In genomic region chr21:45289134-45289533, GRCh38 we compare ENCODE assay signal across 15 cellular contexts. TPM values are rescaled to one million over a fixed set of nuclear protein-coding genes. Genes with fewer than 3 reads are reported as not detected.
DNase-seq lines count a peak whose midpoint lies in the region; ATAC-seq, FAIRE-seq and TF ChIP-seq lines count a peak whose summit lies in the region.
"Had no signal": no experiment of that assay in that cellular context is flagged by ENCODE, and none has a peak within 500 bp of the region (broad histone marks: within the 10 kb centered on the region; RNA-seq: fewer than 3 reads in every experiment).

No MANE protein-coding gene starts in this region.

- CTCF ChIA-PET in T-cell (lab: Charles Lee): no interaction called here
- CTCF ChIA-PET in H1 (lab: Charles Lee; ENCODE audit: partially characterized antibody): interaction anchor here (0.6 to 4.3 kb wide), 15 partner anchors 9 to 339 kb away, joined by 3 to 49 read pairs (median 3); no protein-coding TSS in a partner anchor

- no peak for TF ChIP-seq EP300 in H1 (IDR thresholded peaks at IDR 0.05; ENCODE audit: borderline replicate concordance in 1 of 2, low read depth in 2 of 2, low read length in 2 of 2)

- no peak overlapping the region for H4K91ac ChIP-seq in H1 (replicated peaks; ENCODE audit: insufficient read length, low read length)

- ATAC-seq in T-cell (replicated peaks in 1 of 4) (no peak), HG03457 (IDR thresholded peaks at IDR 0.05; ENCODE audit: unreplicated experiment) (no peak)
- no peak for ATAC-seq in activated CD4-positive, CD25-positive, alpha-beta regulatory T cell treated with anti-CD3 and anti-CD28 coated beads, Interleukin-2, amount 50 U/mL, for 24 hours
- ATAC-seq: body of pancreas; stimulated activated naive B cell treated with anti-CD40 and anti-IgM and Interleukin-4, amounts not matched to agents 10 μg/mL and 1 μg/mL and 100 μg/mL, for 72 hours had no signal

- no peak overlapping the region for H3K27ac ChIP-seq in H1 (ENCODE audit: low read depth, low read length)
- H3K27ac ChIP-seq: SJSA1 had no signal

- H4K20me1 ChIP-seq in H1 (replicated peaks in 1 of 2; ENCODE audit: control insufficient read depth in 1 of 2, insufficient read depth in 2 of 2, low read length in 2 of 2): peaks cover 13 to 19% of the 10 kb centered on the region in 2 experiments

- POLR2A ChIA-PET in T-cell (lab: Charles Lee) (no interaction called here), H1 (lab: Charles Lee; ENCODE audit: partially characterized antibody) (interaction anchor here (0.7 to 1.5 kb wide), 2 partner anchors 122 to 124 kb away, joined by 3 to 5 read pairs; no protein-coding TSS in a partner anchor)

- WGBS in H1 (ENCODE audit: extremely low coverage in 1 of 2, insufficient coverage in 1 of 2, insufficient read length in 1 of 2, insufficient replicate concordance in 2 of 2, low coverage in 1 of 2, low lambda C conversion rate in 2 of 2, missing lambda C conversion rate in 1 of 2), 2 experiments: 76% methylated on average over 3 of the region's 3 CpGs; no CpG with 5 or more reads in 1 of the 2 experiments

- H2BK12ac ChIP-seq in H1 (ENCODE audit: low read depth, low read length): no peak overlapping the region

- no peaks in the 10 kb centered on the region for H3K27me3 ChIP-seq in H1 (replicated peaks in 1 of 4; ENCODE audit: control insufficient read depth in 3 of 4, extremely low read depth in 1 of 4, insufficient read depth in 3 of 4, low read length in 3 of 4)
- H3K27me3 ChIP-seq: body of pancreas, esophagus squamous epithelium, SJSA1 had no signal

- peaks cover 8% of the 10 kb centered on the region; the same call in 1 of the 2 replicates for H3K23me2 ChIP-seq in H1 (ENCODE audit: low read depth, low read length)

- H3K4me3 Mint-ChIP-seq in T-cell (peak overlapping the region; percentile 52 to 65 (median 55)), nephron progenitor cell (peak overlapping the region; percentile 66)

- H3K79me1 ChIP-seq in H1 (ENCODE audit: low read depth, low read length): peaks cover 5% of the 10 kb centered on the region

- TF ChIP-seq RAD21 in H1 (IDR thresholded peaks at IDR 0.05 in 1 of 2, conservative IDR thresholded peaks at IDR 0.05 in 1 of 2; ENCODE audit: low read depth in 2 of 2, low read length in 2 of 2): no peak

- peak overlapping the region; percentile 78; the same call in 1 of the 2 replicates for H3K9ac ChIP-seq in ES-I3 (ENCODE audit: low read depth, low read length)
- H3K9ac ChIP-seq in H1 (replicated peaks in 1 of 4; ENCODE audit: extremely low read depth in 1 of 4, low read depth in 3 of 4, low read length in 3 of 4): no peak overlapping the region; a peak in 1 of 7 replicates

- H3K36me3 Mint-ChIP-seq in T-cell (peaks cover 16% of the 10 kb centered on the region), nephron progenitor cell (ENCODE audit: low read depth) (peaks cover 27% of the 10 kb centered on the region)

- peaks cover 0 to 23% of the 10 kb centered on the region in 2 experiments; a peak in 2 of 4 replicates for H3K79me2 ChIP-seq in H1 (ENCODE audit: control insufficient read depth in 1 of 2, insufficient read depth in 2 of 2, low read length in 2 of 2)

- H2AK5ac ChIP-seq in H1 (ENCODE audit: low read depth, low read length): no peak overlapping the region

- H2BK5ac ChIP-seq in H1 (ENCODE audit: low read depth, low read length): no peak overlapping the region

- H3K36me3 ChIP-seq in ES-I3 (ENCODE audit: insufficient read depth, low read length) (peaks cover 10% of the 10 kb centered on the region), H1 (ENCODE audit: control insufficient read depth in 2 of 4, insufficient read depth in 4 of 4, low read length in 3 of 4) (peaks cover 5 to 19% (median 18%) of the 10 kb centered on the region in 4 experiments)

- no peak overlapping the region for H3K14ac ChIP-seq in H1 (ENCODE audit: insufficient read length)

- no peak overlapping the region for H4K5ac ChIP-seq in H1 (ENCODE audit: insufficient read length, low read depth, low read length)

- DNase-seq in T-cell (no peak), H1 (ENCODE audit: low read depth in 1 of 2, low spot score in 2 of 2) (no peak), nephron progenitor cell (no peak), SW480 (ENCODE audit: low spot score) (no peak)
- DNase-seq in stimulated activated CD4-positive, alpha-beta T cell treated with anti-CD3 and anti-CD28 coated beads, Interleukin-12 subunit alpha, Interleukin-12 subunit beta, amount 100 ng/mL, for 4 hours: no peak
- DNase-seq: DMS79; esophagus squamous epithelium; NCI-H510A treated with DMSO at 0.1 percent for 48 hours; stimulated activated naive B cell treated with anti-CD40 and anti-IgM and Interleukin-4, amounts not matched to agents 10 μg/mL and 1 μg/mL and 100 μg/mL, for 72 hours had no signal

- peak overlapping the region; percentile 19 to 46 for H3K27ac Mint-ChIP-seq in T-cell
- H3K27ac Mint-ChIP-seq in nephron progenitor cell: no peak overlapping the region

- no peak overlapping the region for H3K56ac ChIP-seq in H1 (replicated peaks; ENCODE audit: insufficient read length, low read depth, low read length)

- H3K4ac ChIP-seq in H1 (replicated peaks; ENCODE audit: insufficient read length, low read depth, low read length): no peak overlapping the region

- no peak overlapping the region for H3K23ac ChIP-seq in H1 (ENCODE audit: insufficient read length)

- H3K4me1 Mint-ChIP-seq in T-cell (peaks cover 33 to 38% (median 36%) of the 10 kb centered on the region in 3 donors), nephron progenitor cell (peaks cover 48% of the 10 kb centered on the region)

- H3K9me3 Mint-ChIP-seq in T-cell (no peaks in the 10 kb centered on the region), nephron progenitor cell (no peaks in the 10 kb centered on the region)
- H3K9me3 Mint-ChIP-seq: stimulated activated naive B cell treated with anti-CD40 and anti-IgM and Interleukin-4, amounts not matched to agents 10 μg/mL and 1 μg/mL and 100 μg/mL, for 72 hours had no signal

- H3K27me3 Mint-ChIP-seq in T-cell (no peaks in the 10 kb centered on the region), nephron progenitor cell (ENCODE audit: low read depth, poor library complexity) (no peaks in the 10 kb centered on the region)
- H3K27me3 Mint-ChIP-seq: stimulated activated naive B cell treated with anti-CD40 and anti-IgM and Interleukin-4, amounts not matched to agents 10 μg/mL and 1 μg/mL and 100 μg/mL, for 72 hours had no signal

- FAIRE-seq in H1 (lab: Jason Lieb, UNC): no peak
- FAIRE-seq: islet of Langerhans had no signal

- TF ChIP-seq CTCF in H1 (IDR thresholded peaks at IDR 0.05; ENCODE audit: control extremely low read depth in 1 of 3, insufficient read depth in 1 of 3, low read depth in 1 of 3, low read length in 3 of 3) (no peak), nephron progenitor cell (IDR thresholded peaks at IDR 0.05) (no peak)

- no peak overlapping the region for H3K18ac ChIP-seq in H1 (ENCODE audit: extremely low read depth, low read length)

- no peak overlapping the region for H4K8ac ChIP-seq in H1 (ENCODE audit: extremely low read depth, insufficient read depth, low read length)

- H3K4me1 ChIP-seq in ES-I3 (ENCODE audit: insufficient read depth, low read length): peaks cover 19% of the 10 kb centered on the region
- H3K4me1 ChIP-seq in H1 (replicated peaks in 1 of 4; ENCODE audit: control insufficient read depth in 3 of 4, insufficient read depth in 4 of 4, low read length in 3 of 4): peaks cover 0 to 18% (median 6%) of the 10 kb centered on the region in 4 experiments; a peak in 4 of 7 replicates

- no peak overlapping the region for H2AFZ ChIP-seq in H1 (ENCODE audit: low read length)

- TF ChIP-seq POLR2A in H1 (IDR thresholded peaks at IDR 0.05; ENCODE audit: control extremely low read depth in 1 of 2, low read depth in 2 of 2, low read length in 2 of 2): no peak

- no peak overlapping the region for H2BK120ac ChIP-seq in H1 (replicated peaks; ENCODE audit: low read depth, low read length)

- peak overlapping the region; percentile 51 to 67; a peak in 2 of 4 replicates for H3K4me2 ChIP-seq in H1 (ENCODE audit: insufficient read depth in 1 of 2, low read depth in 2 of 2, low read length in 2 of 2)

- H2BK15ac ChIP-seq in H1 (ENCODE audit: low read length): no peak overlapping the region

- no peak overlapping the region; a peak in 2 of 8 replicates for H3K4me3 ChIP-seq in H1 (ENCODE audit: extremely low read depth in 1 of 4, insufficient read depth in 2 of 4, low read depth in 3 of 4, low read length in 4 of 4)

- H3K9me3 ChIP-seq in ES-I3 (ENCODE audit: control insufficient read depth, insufficient read depth, low read length) (no peaks in the 10 kb centered on the region), H1 (ENCODE audit: insufficient read depth in 2 of 2, low read depth in 1 of 2, low read length in 1 of 2) (no peaks in the 10 kb centered on the region)
- H3K9me3 ChIP-seq: body of pancreas, esophagus squamous epithelium, SJSA1 had no signal

- no peak overlapping the region for H2BK20ac ChIP-seq in H1 (ENCODE audit: low read length)

TF ChIP-seq in H1, 55 proteins besides CTCF, POLR2A, EP300 and RAD21:
- TF ChIP-seq TEAD4 (IDR thresholded peaks at IDR 0.05; ENCODE audit: low read depth, low read length) (no peak), POLR2AphosphoS5 (IDR thresholded peaks at IDR 0.05; ENCODE audit: low read depth, low read length) (no peak), CTBP2 (IDR thresholded peaks at IDR 0.05; ENCODE audit: borderline replicate concordance, insufficient read depth, insufficient read length, low read length) (no peak), SUZ12 (IDR thresholded peaks at IDR 0.05; ENCODE audit: low read length) (no peak), MAFK (IDR thresholded peaks at IDR 0.05; ENCODE audit: low read depth, low read length) (no peak)

RNA-seq across cellular contexts. Expression of gene POFUT2, which starts 1.4 kb away (rescaled TPM):
- total RNA-seq in T-cell: 10 to 100 TPM; 43.0 to 51.3 (median 44.6) TPM
- 32.1 and 34.6 TPM in 2 replicates for total RNA-seq in H1 (2021; fragmentation: NEBNext Ultra II Directional; extraction: Animal tissue kit (Norgen Biotek cat#: 25700))
- 13.7 and 21.0 TPM in 2 replicates for polyA plus RNA-seq in H1 (2011; rRNA removed)
- polyA plus RNA-seq in H1 (2011; cell fraction: cytosol; rRNA removed): 20.3 TPM
- polyA plus RNA-seq in H1 (2011; cell fraction: nucleus; rRNA removed): 88.5 TPM
- 24.1 to 33.7 TPM (median 29.4 TPM) in 4 replicates for polyA plus RNA-seq in H1 (2012, experiment 1 of 2)
- 15.8 TPM for polyA plus RNA-seq in H1 (2012, experiment 2 of 2)
- polyA plus RNA-seq in H1 (2013, experiment 1 of 2): 33.3 TPM
- polyA plus RNA-seq in H1 (2013, experiment 2 of 2): 33.7 TPM
- 11.2 and 13.2 TPM in 2 replicates for polyA minus RNA-seq in H1 (2011; rRNA and poly(A)+ RNA removed)
- polyA minus RNA-seq in H1 (2011; cell fraction: cytosol; rRNA and poly(A)+ RNA removed): 13.0 TPM
- polyA minus RNA-seq in H1 (2011; cell fraction: nucleus; rRNA and poly(A)+ RNA removed): 28.5 TPM
